Comparison of ENCODE assay signal across 10 cellular contexts in the genomic region with DNA sequence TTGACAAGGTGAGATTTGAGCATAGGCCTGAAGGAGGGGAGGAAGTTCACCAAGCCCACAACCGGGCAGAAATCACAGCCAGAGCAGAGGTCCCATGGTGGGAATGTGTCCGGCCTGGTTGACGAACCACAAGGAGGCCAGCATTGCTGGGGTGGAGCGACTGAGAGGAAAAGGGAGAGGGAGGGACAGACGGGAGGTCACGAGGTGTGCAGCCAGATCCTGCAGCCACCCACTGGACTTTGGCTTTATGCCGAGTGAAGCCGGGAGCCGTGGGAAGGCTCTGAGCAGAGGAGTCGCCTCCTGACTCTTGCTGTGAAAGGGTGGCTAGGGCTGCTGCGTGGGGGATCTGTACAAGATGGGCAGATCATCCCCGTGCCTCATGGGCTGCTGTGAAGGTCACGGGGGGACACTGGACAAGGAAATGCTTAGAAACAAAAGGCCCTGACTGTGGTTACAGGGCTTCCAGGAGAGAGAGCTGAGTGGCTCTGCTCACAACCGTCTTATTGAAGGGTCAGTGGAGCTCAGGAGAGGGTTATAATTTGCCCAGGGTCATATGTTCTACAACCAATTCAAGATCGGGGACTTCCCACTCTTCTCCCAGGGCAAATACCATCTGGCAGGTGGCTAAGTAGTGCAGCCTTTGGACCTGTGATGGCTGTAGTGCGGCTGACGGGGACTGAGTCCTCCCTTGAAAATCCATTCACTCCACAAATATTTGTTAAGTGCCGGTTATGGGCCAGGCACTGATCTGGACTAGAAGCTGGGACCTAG. TPM values are rescaled to one million over a fixed set of nuclear protein-coding genes. Genes with fewer than 3 reads are reported as not detected.
DNase-seq lines count a peak whose midpoint lies in the region; ATAC-seq and TF ChIP-seq lines count a peak whose summit lies in the region.
"Had no signal": no experiment of that assay in that cellular context is flagged by ENCODE, and none has a peak within 500 bp of the region (broad histone marks: within the 10 kb centered on the region; RNA-seq: fewer than 3 reads in every experiment).

No MANE protein-coding gene starts in this region.

- DNase-seq in RWPE2 (ENCODE audit: low spot score) (no peak), foreskin melanocyte (peak; percentile 73), mucosa of gallbladder (ENCODE audit: low spot score) (peak; percentile 33), testis (peak; percentile 95), SK-N-SH (no peak)
- DNase-seq in stimulated activated naive CD8-positive, alpha-beta T cell treated with anti-CD3 and anti-CD28 coated beads, Interleukin-15, amount 100 ng/mL, for 72 hours, result no peak
- DNase-seq in NK-92 treated with Interleukin-12 subunit alpha and Interleukin-12 subunit beta, amount 100 ng/mL, for 24 hours (lab: John Stamatoyannopoulos, UW), result no peak
- DNase-seq: NCI-H226; stimulated activated CD4-positive, alpha-beta T cell treated with anti-CD3 and anti-CD28 coated beads, Interleukin-12 subunit alpha, Interleukin-12 subunit beta, amount 100 ng/mL, for 4 hours had no signal

- H3K9me3 ChIP-seq in RWPE2 (ENCODE audit: severe bottlenecking) (no peaks in the 10 kb centered on the region), testis (no peaks in the 10 kb centered on the region), SK-N-SH (no peaks in the 10 kb centered on the region)

- H3K4me1 ChIP-seq in RWPE2 (ENCODE audit: insufficient read depth, poor library complexity, severe bottlenecking) (no peaks in the 10 kb centered on the region), testis (peaks cover 5% of the 10 kb centered on the region), SK-N-SH (ENCODE audit: control insufficient read depth in 1 of 2, insufficient read depth in 2 of 2, low read depth in 1 of 2, low read length in 1 of 2) (no peaks in the 10 kb centered on the region)

- no peak for TF ChIP-seq EP300 in SK-N-SH (IDR thresholded peaks at IDR 0.05; ENCODE audit: borderline replicate concordance in 1 of 2, low read depth in 1 of 2, low read length in 1 of 2)

- no peak for TF ChIP-seq POLR2A in testis (IDR thresholded peaks at IDR 0.05)

- intact Hi-C loops in testis (cut with DNase I; ENCODE audit: low total_unique reads), result no loop called here

- no peak overlapping the region for H2AFZ ChIP-seq in SK-N-SH (ENCODE audit: low read depth)

- H3K79me2 ChIP-seq in SK-N-SH (ENCODE audit: insufficient read depth), result no peaks in the 10 kb centered on the region

- TF ChIP-seq RAD21 in SK-N-SH (IDR thresholded peaks at IDR 0.05; ENCODE audit: low read length), result no peak

- H3K27me3 ChIP-seq in RWPE2 (ENCODE audit: insufficient read depth, poor library complexity, severe bottlenecking), result no peaks in the 10 kb centered on the region
- H3K27me3 ChIP-seq in testis, result no peaks in the 10 kb centered on the region
- H3K27me3 ChIP-seq in SK-N-SH (ENCODE audit: insufficient read depth), result no peaks in the 10 kb centered on the region

- no peaks in the 10 kb centered on the region for H3K36me3 ChIP-seq in RWPE2 (ENCODE audit: low read depth)
- no peaks in the 10 kb centered on the region for H3K36me3 ChIP-seq in testis (ENCODE audit: low read depth, missing control alignments)
- no peaks in the 10 kb centered on the region for H3K36me3 ChIP-seq in SK-N-SH (replicated peaks in 1 of 2; ENCODE audit: control insufficient read depth in 1 of 2, insufficient read depth in 2 of 2, low read length in 1 of 2)

- H3K4me2 ChIP-seq in SK-N-SH, result no peak overlapping the region

- POLR2A ChIA-PET in SK-N-SH (lab: Yijun Ruan, JAX), result interaction anchor here (1.0 kb wide), 1 partner anchor 21 kb away, joined by 3 read pairs; a partner anchor contains a TSS

- no peaks in the 10 kb centered on the region for H3K4me1 Mint-ChIP-seq in stimulated activated naive CD8-positive, alpha-beta T cell treated with anti-CD3 and anti-CD28 coated beads, Interleukin-15, amount 100 ng/mL, for 72 hours

- WGBS in testis, 2 donors, result 40 to 46% methylated on average over 18 of the region's 18 CpGs
- 73% methylated on average over 18 of the region's 18 CpGs for WGBS in SK-N-SH (ENCODE audit: low lambda C conversion rate)

- CTCF ChIA-PET in SK-N-SH (lab: Yijun Ruan, JAX), result interaction anchor here (1.5 kb wide), 1 partner anchor 8 kb away, joined by 8 read pairs; no protein-coding TSS in a partner anchor

- no peaks in the 10 kb centered on the region for H3K9me3 Mint-ChIP-seq in stimulated activated naive CD8-positive, alpha-beta T cell treated with anti-CD3 and anti-CD28 coated beads, Interleukin-15, amount 100 ng/mL, for 72 hours

- H3K4me3 ChIP-seq in RWPE2 (ENCODE audit: severe bottlenecking) (no peak overlapping the region), testis (no peak overlapping the region), SK-N-SH (ENCODE audit: low read depth in 2 of 2, low read length in 1 of 2) (no peak overlapping the region)

- no peak overlapping the region for H3K4me3 Mint-ChIP-seq in stimulated activated naive CD8-positive, alpha-beta T cell treated with anti-CD3 and anti-CD28 coated beads, Interleukin-15, amount 100 ng/mL, for 72 hours

- no peak overlapping the region for H3K9ac ChIP-seq in SK-N-SH

- H3K27ac Mint-ChIP-seq in stimulated activated naive CD8-positive, alpha-beta T cell treated with anti-CD3 and anti-CD28 coated beads, Interleukin-15, amount 100 ng/mL, for 72 hours, result no peak overlapping the region

- TF ChIP-seq CTCF in RWPE2 (IDR thresholded peaks at IDR 0.05; ENCODE audit: poor library complexity, severe bottlenecking), result no peak
- TF ChIP-seq CTCF in testis (IDR thresholded peaks at IDR 0.05), result no peak
- no peak for TF ChIP-seq CTCF in SK-N-SH (IDR thresholded peaks at IDR 0.05)

- no peaks in the 10 kb centered on the region for H3F3A ChIP-seq in SK-N-SH (replicated peaks; ENCODE audit: insufficient read depth)

- no peaks in the 10 kb centered on the region for H3K9me2 ChIP-seq in SK-N-SH

- H3K27me3 Mint-ChIP-seq in stimulated activated naive CD8-positive, alpha-beta T cell treated with anti-CD3 and anti-CD28 coated beads, Interleukin-15, amount 100 ng/mL, for 72 hours, result peaks cover 6% of the 10 kb centered on the region

- no peaks in the 10 kb centered on the region for H4K20me1 ChIP-seq in SK-N-SH (ENCODE audit: insufficient read depth)

- peak; percentile 17; the same call in 1 of the 3 replicates for ATAC-seq in RWPE2 (ENCODE audit: low read depth)
- ATAC-seq in stimulated activated naive CD8-positive, alpha-beta T cell treated with anti-CD3 and anti-CD28 coated beads, Interleukin-15, amount 100 ng/mL, for 72 hours, result no peak
- no peak for ATAC-seq in esophagus mucosa

- H3K27ac ChIP-seq in RWPE2 (ENCODE audit: poor library complexity, severe bottlenecking) (no peak overlapping the region), testis (peak overlapping the region; percentile 46 to 74), SK-N-SH (ENCODE audit: low read depth in 2 of 2, low read length in 1 of 2) (no peak overlapping the region)

TF ChIP-seq in SK-N-SH, 30 proteins besides CTCF, POLR2A, EP300 and RAD21:
- no peak for TF ChIP-seq ELF1 (IDR thresholded peaks at IDR 0.05)
- no peak for TF ChIP-seq GABPA (IDR thresholded peaks at IDR 0.05; ENCODE audit: low read depth)
- TF ChIP-seq MXI1 (IDR thresholded peaks at IDR 0.05; ENCODE audit: low read depth, low read length), result no peak
- TF ChIP-seq TEAD4 (IDR thresholded peaks at IDR 0.05; ENCODE audit: borderline replicate concordance, insufficient read depth), result no peak
- no peak for TF ChIP-seq GATA2 (CRISPR knock-in tag; IDR thresholded peaks at IDR 0.05)
- TF ChIP-seq FOXJ3 (CRISPR knock-in tag; IDR thresholded peaks at IDR 0.05), result no peak
- TF ChIP-seq YY1 (IDR thresholded peaks at IDR 0.05; ENCODE audit: low read depth), result no peak

RNA-seq across cellular contexts. Expression of a gene that starts 15.6 kb away (rescaled TPM):
- total RNA-seq in mucosa of gallbladder (1,336 TPM), testis (100 to 1,000 TPM; 137 to 223 TPM), esophagus mucosa (125 TPM)
- polyA plus RNA-seq in testis (ENCODE audit: insufficient read depth, low read depth, low replicate concordance) (1,318 TPM), SK-N-SH (2012; rRNA removed) (0.15 and 0.26 TPM in 2 replicates)
- 0.06 and 0.13 TPM in 2 replicates for polyA plus RNA-seq in SK-N-SH (2012; cell fraction: cytosol; rRNA removed)
- 0.08 and 0.23 TPM in 2 replicates for polyA plus RNA-seq in SK-N-SH (2012; cell fraction: nucleus; rRNA removed)

RNA-seq across cellular contexts. Expression of a gene that starts 21.2 kb away (rescaled TPM):
- total RNA-seq in mucosa of gallbladder (1,424 TPM), testis (1,000 to 10,000 TPM in 1 of 2 donors, 100 to 1,000 TPM in 1; 781 to 1,273 TPM), esophagus mucosa (1,847 TPM)
- polyA plus RNA-seq in testis (ENCODE audit: insufficient read depth, low read depth, low replicate concordance) (1,234 TPM), SK-N-SH (2012; rRNA removed) (10,227 and 11,441 TPM in 2 replicates)
- 12,920 and 13,251 TPM in 2 replicates for polyA plus RNA-seq in SK-N-SH (2012; cell fraction: cytosol; rRNA removed)
- polyA plus RNA-seq in SK-N-SH (2012; cell fraction: nucleus; rRNA removed), result 1,878 and 2,730 TPM in 2 replicates

Comparison
In these comparisons a context has a peak if more than half of its experiments do, and no peak if none do; other contexts are left out.
1. DNase-seq: peak in foreskin melanocyte (single experiment), mucosa of gallbladder (single experiment) and testis (single experiment); none in RWPE2 (single experiment), SK-N-SH (single experiment), stimulated activated naive CD8-positive, alpha-beta T cell treated with anti-CD3 and anti-CD28 coated beads, Interleukin-15, amount 100 ng/mL, for 72 hours (0 of 2) and NK-92 treated with Interleukin-12 subunit alpha and Interleukin-12 subunit beta, amount 100 ng/mL, for 24 hours (single experiment).
2. H3K27ac ChIP-seq: peak in testis (2 of 2); none in RWPE2 (single experiment) and SK-N-SH (0 of 2).